In the genomic region with DNA sequence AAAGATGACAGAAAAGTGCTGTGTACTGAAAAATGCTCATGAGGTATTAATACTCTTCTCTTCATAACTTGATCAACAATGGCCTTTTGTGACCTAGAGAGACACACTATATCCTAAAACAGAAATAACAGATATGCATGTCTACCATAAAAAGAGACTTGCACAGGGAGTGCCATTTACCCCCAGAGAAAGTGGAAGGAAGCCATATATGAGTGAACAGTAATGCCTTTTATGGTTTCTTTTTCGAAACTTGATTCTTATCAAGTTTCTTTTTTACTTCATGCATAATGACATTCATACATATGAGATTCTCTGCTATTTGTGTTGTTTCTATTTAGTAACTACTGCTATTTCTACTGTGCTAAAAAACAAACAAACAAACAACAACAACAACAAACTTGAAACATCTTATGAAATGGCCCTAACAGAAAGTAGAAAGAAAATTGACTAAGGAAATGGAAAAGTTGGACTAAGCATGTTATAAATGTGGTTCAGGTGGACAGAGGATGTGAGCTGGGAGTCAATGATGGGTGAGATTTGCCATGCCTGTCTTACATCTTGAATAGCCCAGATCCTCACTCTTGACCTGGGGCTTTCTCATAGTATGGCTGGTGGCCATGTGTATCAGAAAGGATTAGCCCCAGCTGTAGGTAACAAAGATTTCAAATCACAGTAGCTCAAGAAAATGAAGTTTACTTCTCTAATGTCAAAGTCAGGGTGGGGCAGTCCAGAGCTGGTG, we compare ENCODE assay signal across 19 cellular contexts.
DNase-seq lines count a peak whose midpoint lies in the region; ATAC-seq lines count a peak whose summit lies in the region.
"Had no signal": no experiment of that assay in that cellular context is flagged by ENCODE, and none has a peak within 500 bp of the region (broad histone marks: within the 10 kb centered on the region; RNA-seq: fewer than 3 reads in every experiment).

No MANE protein-coding gene starts in this region.

- peak; percentile 32 to 38 for ATAC-seq in activated CD4-positive, CD25-positive, alpha-beta regulatory T cell treated with anti-CD3 and anti-CD28 coated beads, Interleukin-2, amount 50 U/mL, for 24 hours
- ATAC-seq in GM21390 (IDR thresholded peaks at IDR 0.05; ENCODE audit: unreplicated experiment) (peak; percentile 89), HG03280 (IDR thresholded peaks at IDR 0.05; ENCODE audit: unreplicated experiment) (peak; percentile 89)
- peak; percentile 52 for ATAC-seq in stimulated activated effector memory CD8-positive, alpha-beta T cell treated with anti-CD3 and anti-CD28 coated beads, Interleukin-12 subunit alpha, Interleukin-12 subunit beta, amount 100 ng/mL, for 72 hours
- ATAC-seq: activated naive CD4-positive, alpha-beta T cell treated with anti-CD3 and anti-CD28 coated beads, Interleukin-2, amount 50 U/mL, for 72 hours; gastrocnemius medialis; Panc1; psoas muscle had no signal

- H3K27ac Mint-ChIP-seq in stimulated activated effector memory CD8-positive, alpha-beta T cell treated with anti-CD3 and anti-CD28 coated beads, Interleukin-12 subunit alpha, Interleukin-12 subunit beta, amount 100 ng/mL, for 72 hours: no peak overlapping the region
- H3K27ac Mint-ChIP-seq: activated naive CD4-positive, alpha-beta T cell treated with anti-CD3 and anti-CD28 coated beads, Interleukin-2, amount 50 U/mL, for 72 hours; brain had no signal

- H3K36me3 Mint-ChIP-seq in stimulated activated effector memory CD8-positive, alpha-beta T cell treated with anti-CD3 and anti-CD28 coated beads, Interleukin-12 subunit alpha, Interleukin-12 subunit beta, amount 100 ng/mL, for 72 hours: no peaks in the 10 kb centered on the region
- H3K36me3 Mint-ChIP-seq: activated naive CD4-positive, alpha-beta T cell treated with anti-CD3 and anti-CD28 coated beads, Interleukin-2, amount 50 U/mL, for 72 hours had no signal

- no peak overlapping the region for H3K4me3 Mint-ChIP-seq in stimulated activated effector memory CD8-positive, alpha-beta T cell treated with anti-CD3 and anti-CD28 coated beads, Interleukin-12 subunit alpha, Interleukin-12 subunit beta, amount 100 ng/mL, for 72 hours
- H3K4me3 Mint-ChIP-seq: brain, neural crest cell had no signal

- no peak for DNase-seq in activated CD4-positive, CD25-positive, alpha-beta regulatory T cell treated with anti-CD3 and anti-CD28 coated beads, Interleukin-2, amount 50 U/mL, for 72 hours
- DNase-seq in stimulated activated effector memory CD8-positive, alpha-beta T cell treated with anti-CD3 and anti-CD28 coated beads, Interleukin-12 subunit alpha, Interleukin-12 subunit beta, amount 100 ng/mL, for 72 hours (ENCODE audit: low spot score in 2 of 2): no peak
- DNase-seq in NCI-H1930 (lab: John Stamatoyannopoulos, UW) (no peak), midbrain (lab: John Stamatoyannopoulos, UW) (no peak), NCI-H526 (lab: John Stamatoyannopoulos, UW) (no peak)
- DNase-seq: activated CD4-positive, alpha-beta T cell treated with anti-CD3 and anti-CD28 coated beads, Interleukin-2, amount 50 U/mL, for 4 hours; activated T-cell treated with anti-CD3 and anti-CD28 coated beads, Interleukin-2, amount 50 U/mL, for 1 hour; BE2C; Calu3; gastrocnemius medialis; NCI-H526 treated with DMSO at 0.1 percent for 48 hours; psoas muscle had no signal

- H3K4me1 Mint-ChIP-seq in stimulated activated effector memory CD8-positive, alpha-beta T cell treated with anti-CD3 and anti-CD28 coated beads, Interleukin-12 subunit alpha, Interleukin-12 subunit beta, amount 100 ng/mL, for 72 hours: peaks cover 6% of the 10 kb centered on the region

- H3K9me3 Mint-ChIP-seq in stimulated activated effector memory CD8-positive, alpha-beta T cell treated with anti-CD3 and anti-CD28 coated beads, Interleukin-12 subunit alpha, Interleukin-12 subunit beta, amount 100 ng/mL, for 72 hours: no peaks in the 10 kb centered on the region
- H3K9me3 Mint-ChIP-seq: activated naive CD4-positive, alpha-beta T cell treated with anti-CD3 and anti-CD28 coated beads, Interleukin-2, amount 50 U/mL, for 72 hours had no signal

Comparison
In these comparisons a context has a peak if more than half of its experiments do, and no peak if none do; other contexts are left out.
1. ATAC-seq: peak in every context shown above with its lines; median percentile 89 in GM21390; 89 in HG03280; 52 in stimulated activated effector memory CD8-positive, alpha-beta T cell treated with anti-CD3 and anti-CD28 coated beads, Interleukin-12 subunit alpha, Interleukin-12 subunit beta, amount 100 ng/mL, for 72 hours; 35 in activated CD4-positive, CD25-positive, alpha-beta regulatory T cell treated with anti-CD3 and anti-CD28 coated beads, Interleukin-2, amount 50 U/mL, for 24 hours.